Comparison of ENCODE assay signal across 25 cellular contexts in the genomic region with DNA sequence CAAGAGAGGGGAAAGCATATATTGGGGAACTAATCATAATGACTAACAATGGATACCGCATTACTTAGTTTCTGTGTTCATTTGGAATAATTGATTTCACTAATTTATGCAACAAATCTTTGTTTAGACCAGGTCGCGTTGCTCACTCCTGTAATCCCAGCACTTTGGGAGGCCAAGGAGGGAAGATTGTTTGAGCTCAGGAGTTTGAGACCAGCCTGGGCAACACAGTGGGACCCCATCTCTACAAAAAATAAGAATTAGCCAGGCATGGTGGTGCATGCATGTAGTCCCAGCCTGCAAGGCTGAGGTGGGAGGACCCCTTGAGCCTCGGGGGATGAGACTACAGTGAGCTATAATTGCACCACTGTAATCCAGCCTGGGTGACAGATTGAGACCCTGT.
"Had no signal": no experiment of that assay in that cellular context is flagged by ENCODE, and none has a peak within 500 bp of the region (broad histone marks: within the 10 kb centered on the region; RNA-seq: fewer than 3 reads in every experiment).

No MANE protein-coding gene starts in this region.

- H3K9me3 ChIP-seq: colonic mucosa, esophagus muscularis mucosa, esophagus squamous epithelium, gastrocnemius medialis, gastroesophageal sphincter, heart left ventricle, heart right ventricle had no signal

- H3K27ac ChIP-seq: colonic mucosa, coronary artery, dorsolateral prefrontal cortex, epithelial cell of prostate, esophagus muscularis mucosa, esophagus squamous epithelium, foreskin keratinocyte, gastrocnemius medialis, gastroesophageal sphincter, heart left ventricle, heart right ventricle had no signal

- H3K36me3 ChIP-seq: colonic mucosa, esophagus muscularis mucosa, esophagus squamous epithelium, gastrocnemius medialis, gastroesophageal sphincter, heart left ventricle, heart right ventricle had no signal

- H3K27me3 Mint-ChIP-seq: dendritic cell treated with granulocyte-macrophage colony-stimulating factor and Interleukin-4, amounts not matched to agents 40 ng/mL and 50 ng/mL, for 4 days; effector memory CD8-positive, alpha-beta T cell had no signal

- H3K27ac Mint-ChIP-seq: dendritic cell treated with granulocyte-macrophage colony-stimulating factor and Interleukin-4, amounts not matched to agents 40 ng/mL and 50 ng/mL, for 4 days; effector memory CD8-positive, alpha-beta T cell; endodermal cell had no signal

- ATAC-seq: effector memory CD8-positive, alpha-beta T cell; esophagus mucosa; foreskin keratinocyte; gastrocnemius medialis; gastroesophageal sphincter; heart left ventricle; heart right ventricle had no signal

- H3K9me3 Mint-ChIP-seq: dendritic cell treated with granulocyte-macrophage colony-stimulating factor and Interleukin-4, amounts not matched to agents 40 ng/mL and 50 ng/mL, for 4 days; effector memory CD8-positive, alpha-beta T cell; endodermal cell had no signal

- DNase-seq: colonic mucosa; cortex of kidney; dermis blood vessel endothelial cell; dorsolateral prefrontal cortex; effector CD4-positive, alpha-beta T cell; effector CD8-positive, alpha-beta T cell; effector memory CD4-positive, alpha-beta T cell; effector memory CD8-positive, alpha-beta T cell; endodermal cell; erythroblast; esophagus squamous epithelium; foreskin fibroblast; foreskin keratinocyte; foreskin melanocyte; gastrocnemius medialis; glutamatergic neuron; head of caudate nucleus; heart left ventricle; heart right ventricle had no signal

- H3K4me1 ChIP-seq: colonic mucosa had no signal

- H3K4me3 ChIP-seq: colonic mucosa, coronary artery, dorsolateral prefrontal cortex, esophagus muscularis mucosa, esophagus squamous epithelium, gastrocnemius medialis, gastroesophageal sphincter, heart left ventricle, heart right ventricle had no signal

- H3K27me3 ChIP-seq: colonic mucosa, dorsolateral prefrontal cortex, esophagus muscularis mucosa, esophagus squamous epithelium, foreskin keratinocyte, gastrocnemius medialis, gastroesophageal sphincter, heart left ventricle, heart right ventricle had no signal

- H3K4me3 Mint-ChIP-seq: dendritic cell treated with granulocyte-macrophage colony-stimulating factor and Interleukin-4, amounts not matched to agents 40 ng/mL and 50 ng/mL, for 4 days; effector memory CD8-positive, alpha-beta T cell; endodermal cell had no signal
